ENCODE assay signal across 17 cellular contexts in genomic region chr17:66395961-66396360, GRCh38.
DNase-seq lines count a peak whose midpoint lies in the region; ATAC-seq and TF ChIP-seq lines count a peak whose summit lies in the region.
"Had no signal": no experiment of that assay in that cellular context is flagged by ENCODE, and none has a peak within 500 bp of the region (broad histone marks: within the 10 kb centered on the region; RNA-seq: fewer than 3 reads in every experiment).

No MANE protein-coding gene starts in this region.

- no peaks in the 10 kb centered on the region for H3K27me3 ChIP-seq in CD4-positive, alpha-beta memory T cell (ENCODE audit: insufficient read depth, low read length)
- no peaks in the 10 kb centered on the region for H3K27me3 ChIP-seq in SU-DHL-6 (ENCODE audit: low read length)
- no peaks in the 10 kb centered on the region for H3K27me3 ChIP-seq in adrenal gland

- no peak for TF ChIP-seq POLR2A in adrenal gland (IDR thresholded peaks at IDR 0.05)

- H2AFZ ChIP-seq in SU-DHL-6 (ENCODE audit: low read depth, low read length, severe bottlenecking) = no peak overlapping the region

- H4K20me1 ChIP-seq in SU-DHL-6 (ENCODE audit: low read depth, low read length) = no peaks in the 10 kb centered on the region

- peaks cover 87% of the 10 kb centered on the region for H3K4me1 Mint-ChIP-seq in activated CD4-positive, alpha-beta T cell treated with anti-CD3 and anti-CD28 coated beads for 36 hours
- peaks cover 38 to 77% (median 61%) of the 10 kb centered on the region in 4 donors for H3K4me1 Mint-ChIP-seq in CD4-positive, alpha-beta memory T cell
- peaks cover 96% of the 10 kb centered on the region for H3K4me1 Mint-ChIP-seq in activated naive CD8-positive, alpha-beta T cell treated with anti-CD3 and anti-CD28 coated beads, Interleukin-2, amount 50 U/mL, for 24 hours

- POLR2A ChIA-PET in activated CD4-positive, alpha-beta T cell treated with anti-CD3 and anti-CD28 coated beads for 36 hours (lab: Charles Lee) = interaction anchor here (0.6 kb wide), 1 partner anchor 95 kb away, joined by 4 read pairs; no protein-coding TSS in a partner anchor
- POLR2A ChIA-PET in CD4-positive, alpha-beta memory T cell (lab: Charles Lee; ENCODE audit: partially characterized antibody) = no interaction called here

- H3K36me3 ChIP-seq in CD4-positive, alpha-beta memory T cell (ENCODE audit: insufficient read depth, low read length) = no peaks in the 10 kb centered on the region
- 0 out of 2 replicates have a peak, but pooled peaks cover 3% of the 10 kb centered on the region for H3K36me3 ChIP-seq in SU-DHL-6 (ENCODE audit: low read length)
- H3K36me3 ChIP-seq in adrenal gland (replicated peaks in 1 of 2) = no peaks in the 10 kb centered on the region

- H3K4me1 ChIP-seq in CD4-positive, alpha-beta memory T cell (ENCODE audit: insufficient read depth, low read length) = peaks cover 67% of the 10 kb centered on the region
- peaks cover 12 to 34% of the 10 kb centered on the region in 2 donors for H3K4me1 ChIP-seq in adrenal gland (replicated peaks in 1 of 2)

- peak overlapping the region; percentile 5; the same call in 1 of the 2 replicates for H3K9ac ChIP-seq in SU-DHL-6 (ENCODE audit: low read length)

- H3K9me2 ChIP-seq in SU-DHL-6 (replicated peaks; ENCODE audit: insufficient read depth, low read length) = no peaks in the 10 kb centered on the region

- no peak for ATAC-seq in activated CD4-positive, alpha-beta T cell treated with anti-CD3 and anti-CD28 coated beads for 36 hours
- ATAC-seq in activated naive CD8-positive, alpha-beta T cell treated with anti-CD3 and anti-CD28 coated beads, Interleukin-2, amount 50 U/mL, for 24 hours = no peak
- ATAC-seq in HG02642 (IDR thresholded peaks at IDR 0.05; ENCODE audit: poor library complexity, unreplicated experiment) (no peak), HG03280 (IDR thresholded peaks at IDR 0.05; ENCODE audit: unreplicated experiment) (no peak)
- ATAC-seq: K562 had no signal

- H3K9me3 ChIP-seq in CD4-positive, alpha-beta memory T cell (ENCODE audit: control insufficient read depth in 1 of 2, low read length in 2 of 2) = no peaks in the 10 kb centered on the region
- H3K9me3 ChIP-seq in SU-DHL-6 (ENCODE audit: insufficient read depth, low read length) (no peaks in the 10 kb centered on the region), adrenal gland (replicated peaks in 1 of 3) (no peaks in the 10 kb centered on the region)

- H3K36me3 Mint-ChIP-seq in activated CD4-positive, alpha-beta T cell treated with anti-CD3 and anti-CD28 coated beads for 36 hours (ENCODE audit: low read depth) = peaks cover 42% of the 10 kb centered on the region
- H3K36me3 Mint-ChIP-seq in CD4-positive, alpha-beta memory T cell = peaks cover 3 to 16% of the 10 kb centered on the region in 2 donors
- peaks cover 43% of the 10 kb centered on the region for H3K36me3 Mint-ChIP-seq in activated naive CD8-positive, alpha-beta T cell treated with anti-CD3 and anti-CD28 coated beads, Interleukin-2, amount 50 U/mL, for 24 hours (ENCODE audit: low read depth)

- peak overlapping the region; percentile 49 for H3K4me2 ChIP-seq in SU-DHL-6 (ENCODE audit: low read depth, low read length, poor library complexity, severe bottlenecking)

- H3F3A ChIP-seq in SU-DHL-6 (ENCODE audit: insufficient read depth) = peaks cover 38% of the 10 kb centered on the region

- H3K9me3 Mint-ChIP-seq in activated CD4-positive, alpha-beta T cell treated with anti-CD3 and anti-CD28 coated beads for 36 hours (ENCODE audit: low read depth) = peaks cover 3% of the 10 kb centered on the region
- peaks cover 0 to 4% (median 0%) of the 10 kb centered on the region in 8 donors for H3K9me3 Mint-ChIP-seq in CD4-positive, alpha-beta memory T cell
- peaks cover 8% of the 10 kb centered on the region for H3K9me3 Mint-ChIP-seq in activated naive CD8-positive, alpha-beta T cell treated with anti-CD3 and anti-CD28 coated beads, Interleukin-2, amount 50 U/mL, for 24 hours

- TF ChIP-seq CTCF in SU-DHL-6 (IDR thresholded peaks at IDR 0.05; ENCODE audit: insufficient read depth, low read length, poor library complexity, severe bottlenecking) (no peak), adrenal gland (IDR thresholded peaks at IDR 0.05) (no peak)

- H3K4me3 Mint-ChIP-seq in activated CD4-positive, alpha-beta T cell treated with anti-CD3 and anti-CD28 coated beads for 36 hours = no peak overlapping the region
- peak overlapping the region in 1 of 8 donors; percentile 65 for H3K4me3 Mint-ChIP-seq in CD4-positive, alpha-beta memory T cell
- peak overlapping the region; percentile 21 for H3K4me3 Mint-ChIP-seq in activated naive CD8-positive, alpha-beta T cell treated with anti-CD3 and anti-CD28 coated beads, Interleukin-2, amount 50 U/mL, for 24 hours
- H3K4me3 Mint-ChIP-seq: CD14-positive monocyte had no signal

- H3K27me3 Mint-ChIP-seq in activated CD4-positive, alpha-beta T cell treated with anti-CD3 and anti-CD28 coated beads for 36 hours = no peaks in the 10 kb centered on the region
- no peaks in the 10 kb centered on the region for H3K27me3 Mint-ChIP-seq in CD4-positive, alpha-beta memory T cell
- H3K27me3 Mint-ChIP-seq in activated naive CD8-positive, alpha-beta T cell treated with anti-CD3 and anti-CD28 coated beads, Interleukin-2, amount 50 U/mL, for 24 hours = no peaks in the 10 kb centered on the region

- peak overlapping the region; percentile 48 for H3K27ac Mint-ChIP-seq in activated CD4-positive, alpha-beta T cell treated with anti-CD3 and anti-CD28 coated beads for 36 hours
- peak overlapping the region in 5 of 7 donors; percentile 9 to 93 (median 55) for H3K27ac Mint-ChIP-seq in CD4-positive, alpha-beta memory T cell
- H3K27ac Mint-ChIP-seq in activated naive CD8-positive, alpha-beta T cell treated with anti-CD3 and anti-CD28 coated beads, Interleukin-2, amount 50 U/mL, for 24 hours = peak overlapping the region; percentile 74
- H3K27ac Mint-ChIP-seq: CD14-positive monocyte had no signal

- CTCF ChIA-PET in activated CD4-positive, alpha-beta T cell treated with anti-CD3 and anti-CD28 coated beads for 36 hours (lab: Charles Lee) = no interaction called here
- CTCF ChIA-PET in CD4-positive, alpha-beta memory T cell (lab: Charles Lee; ENCODE audit: partially characterized antibody) = no interaction called here

- no peak overlapping the region for H3K27ac ChIP-seq in CD4-positive, alpha-beta memory T cell (ENCODE audit: low read depth, low read length)
- peak overlapping the region; percentile 83 for H3K27ac ChIP-seq in SU-DHL-6 (ENCODE audit: low read depth, low read length)
- H3K27ac ChIP-seq in adrenal gland = no peak overlapping the region
- H3K27ac ChIP-seq: 22Rv1, SK-N-MC had no signal

- H3K4me3 ChIP-seq in CD4-positive, alpha-beta memory T cell (ENCODE audit: low read length in 2 of 2) = no peak overlapping the region
- H3K4me3 ChIP-seq in SU-DHL-6 (ENCODE audit: insufficient read depth, low read length, poor library complexity, severe bottlenecking) = no peak overlapping the region
- H3K4me3 ChIP-seq in adrenal gland = no peak overlapping the region
- H3K4me3 ChIP-seq: K562, SK-N-MC had no signal

- intact Hi-C loops in activated CD4-positive, alpha-beta T cell treated with anti-CD3 and anti-CD28 coated beads for 36 hours (cut with DNase I, micrococcal nuclease) = no loop called here
- intact Hi-C loops in CD4-positive, alpha-beta memory T cell (cut with micrococcal nuclease) = no loop called here
- intact Hi-C loops in adrenal gland (cut with DNase I) = no loop called here

- peaks cover 95% of the 10 kb centered on the region for H3K79me2 ChIP-seq in SU-DHL-6 (ENCODE audit: insufficient read depth, low read length)

- no peak for DNase-seq in activated CD4-positive, alpha-beta T cell treated with anti-CD3 and anti-CD28 coated beads for 36 hours
- DNase-seq in activated CD4-positive, alpha-beta T cell treated with anti-CD3 and anti-CD28 coated beads for 1 hour = no peak
- DNase-seq in CD4-positive, alpha-beta memory T cell = no peak
- DNase-seq in activated naive CD8-positive, alpha-beta T cell treated with anti-CD3 and anti-CD28 coated beads, Interleukin-2, amount 50 U/mL, for 24 hours = no peak
- DNase-seq in adrenal gland = no peak
- DNase-seq: EL; MV-4-11; NCI-H1694 treated with DMSO at 0.1 percent for 48 hours; NK-92 treated with Interleukin-12 subunit alpha and Interleukin-12 subunit beta, amount 100 ng/mL, for 24 hours; Right ventricle myocardium superior had no signal
